ENCODE assay signal across 8 cellular contexts in genomic region chr3:130111865-130112650, GRCh38. TPM values are rescaled to one million over a fixed set of nuclear protein-coding genes. Genes with fewer than 3 reads are reported as not detected.
DNase-seq lines count a peak whose midpoint lies in the region; ATAC-seq and TF ChIP-seq lines count a peak whose summit lies in the region.
"Not testable (repeated sequence)": the region's sequence is repeated elsewhere in the genome, so short reads cannot be mapped to it uniquely, and the experiment has no call there.

No MANE protein-coding gene starts in this region.

- H3K4me1 ChIP-seq in A673 (ENCODE audit: insufficient read depth, low read length, poor library complexity, severe bottlenecking), result not testable (repeated sequence)

- not testable (repeated sequence) for H3K9me3 ChIP-seq in A673 (ENCODE audit: low read depth, low read length, poor library complexity, severe bottlenecking)

- intact Hi-C loops in A673 (cut with micrococcal nuclease; ENCODE audit: unreplicated experiment), result not testable (repeated sequence)

- peak; percentile 63 for ATAC-seq in GM19324 (IDR thresholded peaks at IDR 0.05; ENCODE audit: low FRiP score, unreplicated experiment)
- ATAC-seq in HG03520 (IDR thresholded peaks at IDR 0.05; ENCODE audit: unreplicated experiment), result peak; percentile 50

- H3K4me3 ChIP-seq in A673 (ENCODE audit: low read depth, low read length, poor library complexity, severe bottlenecking), result peak overlapping the region; percentile 91

- peak; percentile 94 for DNase-seq in A673 (ENCODE audit: low spot score)
- DNase-seq in NCI-H69 (lab: John Stamatoyannopoulos, UW), result peak; percentile 94
- peak; percentile 99 for DNase-seq in activated CD4-positive, alpha-beta T cell treated with anti-CD3 and anti-CD28 coated beads for 4 hours
- peak; percentile 83 to 92 for DNase-seq in cerebellar nuclear complex (lab: John Stamatoyannopoulos, UW)
- peak; percentile 96 for DNase-seq in kidney glomerular epithelial cell (lab: John Stamatoyannopoulos, UW)
- peak; percentile 99 for DNase-seq in stimulated activated CD4-positive, alpha-beta T cell treated with anti-CD3 and anti-CD28 coated beads, Interleukin-12 subunit alpha, Interleukin-12 subunit beta, amount 100 ng/mL, for 24 hours (ENCODE audit: low read depth in 2 of 2)

- peak overlapping the region; percentile 54 for H3K27ac ChIP-seq in A673 (ENCODE audit: low read depth, low read length, poor library complexity, severe bottlenecking)

- H3K36me3 ChIP-seq in A673 (ENCODE audit: insufficient read depth, low read length, poor library complexity, severe bottlenecking), result not testable (repeated sequence)

- not testable (repeated sequence) for H3K27me3 ChIP-seq in A673 (replicated peaks; ENCODE audit: insufficient read depth, low read depth, low read length, poor library complexity)

- BruUV-seq in A673 (replicated peaks; lab: Mats Ljungman, UMichigan), result not testable (repeated sequence)

- CTCF ChIA-PET in A673 (lab: Charles Lee), result interaction anchor here (0.6 kb wide), 1 partner anchor 196 kb away, joined by 3 read pairs; no protein-coding TSS in a partner anchor

- POLR2A ChIA-PET in A673 (lab: Charles Lee; ENCODE audit: low non-redundant PET), result interaction anchor here (0.6 kb wide), 1 partner anchor 447 kb away, joined by 3 read pairs; no protein-coding TSS in a partner anchor

- not testable (repeated sequence) for TF ChIP-seq CTCF in A673 (conservative IDR thresholded peaks at IDR 0.05; ENCODE audit: low read depth, low read length)

RNA-seq across cellular contexts. Expression of gene ALG1L2, which starts 30.4 kb away (rescaled TPM):
- total RNA-seq in A673 (2021), result not detected in 2 replicates

Comparison
In these comparisons a context has a peak if more than half of its experiments do, and no peak if none do; other contexts are left out.
1. Peak in every context shown above with its lines: DNase-seq, ATAC-seq, H3K4me3 ChIP-seq and H3K27ac ChIP-seq.